ENCODE assay signal across 8 cellular contexts in genomic region chr1:201153474-201154388, GRCh38. TPM values are rescaled to one million over a fixed set of nuclear protein-coding genes. Genes with fewer than 3 reads are reported as not detected.
DNase-seq lines count a peak whose midpoint lies in the region; ATAC-seq and TF ChIP-seq lines count a peak whose summit lies in the region.

No MANE protein-coding gene starts in this region.

- H3K4me3 ChIP-seq in AG04450 (ENCODE audit: low read depth, low read length) (peak overlapping the region; percentile 78), adrenal gland (peak overlapping the region; percentile 14 to 71 (median 69)), suprapubic skin (peak overlapping the region; percentile 80)

- peaks cover 14% of the 10 kb centered on the region for H3K27me3 ChIP-seq in AG04450 (ENCODE audit: control insufficient read depth, insufficient read depth, low read length)
- H3K27me3 ChIP-seq in adrenal gland = no peaks in the 10 kb centered on the region
- no peaks in the 10 kb centered on the region for H3K27me3 ChIP-seq in suprapubic skin

- no peaks in the 10 kb centered on the region for H3K9me3 ChIP-seq in AG04450 (ENCODE audit: control insufficient read depth, insufficient read depth, low read length)
- no peaks in the 10 kb centered on the region for H3K9me3 ChIP-seq in adrenal gland (replicated peaks in 1 of 3)
- H3K9me3 ChIP-seq in suprapubic skin = no peaks in the 10 kb centered on the region

- ATAC-seq in GM18498 (IDR thresholded peaks at IDR 0.05; ENCODE audit: unreplicated experiment) (peak; percentile 78), HG02678 (IDR thresholded peaks at IDR 0.05; ENCODE audit: unreplicated experiment) (peak; percentile 62), left lobe of liver (peak; percentile 81)

- WGBS in adrenal gland, 4 donors = 2 to 7% (median 3%) methylated on average over 11 to 37 of the region's 37 CpGs
- WGBS in suprapubic skin = 13% methylated on average over 8 of the region's 37 CpGs

- CTCF ChIA-PET in AG04450 (lab: Charles Lee) = interaction anchor here (1.1 to 1.9 kb wide), 2 partner anchors 31 to 34 kb away, joined by 3 to 6 read pairs; no protein-coding TSS in a partner anchor

- peak overlapping the region; percentile 11 for H3K27ac ChIP-seq in AG04450 (ENCODE audit: low read depth, low read length)
- H3K27ac ChIP-seq in adrenal gland = peak overlapping the region in 3 of 5 donors; percentile 49 to 75 (median 73)
- peak overlapping the region; percentile 52 for H3K27ac ChIP-seq in suprapubic skin

- TF ChIP-seq POLR2A in adrenal gland (IDR thresholded peaks at IDR 0.05) (no peak), suprapubic skin (IDR thresholded peaks at IDR 0.05) (no peak)

- no peak for TF ChIP-seq EP300 in suprapubic skin (IDR thresholded peaks at IDR 0.05)

- H3K4me1 ChIP-seq in adrenal gland (replicated peaks in 1 of 2) (peaks cover 7 to 20% of the 10 kb centered on the region in 2 donors), suprapubic skin (peaks cover 22% of the 10 kb centered on the region)

- intact Hi-C loops in adrenal gland (cut with DNase I) = no loop called here

- no peak for DNase-seq in AG04450 (ENCODE audit: low read depth, low spot score)
- DNase-seq in NCI-H1105 (lab: John Stamatoyannopoulos, UW) = peak; percentile 69
- no peak for DNase-seq in adrenal gland
- no peak for DNase-seq in left lobe of liver (ENCODE audit: low spot score)
- DNase-seq in suprapubic skin (ENCODE audit: low spot score in 2 of 2) = no peak
- no peak for DNase-seq in ureter (ENCODE audit: low spot score)

- POLR2A ChIA-PET in AG04450 (lab: Yijun Ruan, JAX) = interaction anchor here (0.9 to 1.0 kb wide), 2 partner anchors 13 to 16 kb away, joined by 3 to 4 read pairs; no protein-coding TSS in a partner anchor

- H3K36me3 ChIP-seq in adrenal gland (replicated peaks in 1 of 2) (peaks cover 0 to 19% of the 10 kb centered on the region in 2 donors), suprapubic skin (peaks cover 6% of the 10 kb centered on the region)

- TF ChIP-seq CTCF in AG04450 (IDR thresholded peaks at IDR 0.05; ENCODE audit: low read depth, low read length) (no peak), adrenal gland (IDR thresholded peaks at IDR 0.05) (no peak), suprapubic skin (IDR thresholded peaks at IDR 0.05) (no peak)

RNA-seq across cellular contexts. Expression of gene TMEM9, which starts 0.5 kb away (rescaled TPM):
- polyA plus RNA-seq in AG04450 (2011; rRNA removed) (81.7 and 103 TPM in 2 replicates), adrenal gland (100 to 1,000 TPM in 2 of 3 donors, 10 to 100 TPM in 1; 78.5 to 115 (median 100) TPM)
- 54.5 and 72.0 TPM in 2 replicates for polyA minus RNA-seq in AG04450 (2011; rRNA and poly(A)+ RNA removed)
- total RNA-seq in adrenal gland (100 to 1,000 TPM in 7 of 8 donors, 10 to 100 TPM in 1; 99.0 to 219 (median 133) TPM), left lobe of liver (41.2 TPM), suprapubic skin (10 to 100 TPM; 38.1 to 50.8 (median 40.7) TPM), ureter (55.3 TPM)

RNA-seq across cellular contexts. Expression of gene ASCL5, which starts 26.7 kb away (rescaled TPM):
- polyA plus RNA-seq in AG04450 (2011; rRNA removed) = not detected in 2 replicates
- polyA minus RNA-seq in AG04450 (2011; rRNA and poly(A)+ RNA removed) = not detected in 2 replicates
- not detected for total RNA-seq in adrenal gland
- under 1 TPM in 1 of 3 donors, not detected in 2; 0.10 TPM for polyA plus RNA-seq in adrenal gland
- not detected for total RNA-seq in left lobe of liver
- total RNA-seq in suprapubic skin = not detected
- total RNA-seq in ureter = not detected

RNA-seq across cellular contexts. Expression of gene IGFN1, which starts 36.9 kb away (rescaled TPM):
- polyA plus RNA-seq in AG04450 (2011; rRNA removed) = 0.01 TPM in 1 of 2 replicates, not detected in the other
- polyA minus RNA-seq in AG04450 (2011; rRNA and poly(A)+ RNA removed) = 0.05 TPM in 1 of 2 replicates, not detected in the other
- 1 to 10 TPM in 2 of 8 donors, under 1 TPM in 3, not detected in 3; 0.23 to 1.3 (median 0.26) TPM for total RNA-seq in adrenal gland
- polyA plus RNA-seq in adrenal gland = 1 to 10 TPM in 2 of 3 donors, under 1 TPM in 1; 0.09 to 3.0 (median 2.6) TPM
- total RNA-seq in left lobe of liver = not detected
- under 1 TPM in 2 of 4 donors, not detected in 2; 0.13 to 0.57 TPM for total RNA-seq in suprapubic skin
- total RNA-seq in ureter = 0.16 TPM

RNA-seq across cellular contexts. Expression of gene CACNA1S, which starts 41.5 kb away (rescaled TPM):
- polyA plus RNA-seq in AG04450 (2011; rRNA removed) (not detected in 2 replicates), adrenal gland (not detected)
- polyA minus RNA-seq in AG04450 (2011; rRNA and poly(A)+ RNA removed) = not detected in 2 replicates
- total RNA-seq in adrenal gland (under 1 TPM in 1 of 8 donors, not detected in 7; 0.07 TPM), left lobe of liver (not detected), suprapubic skin (not detected), ureter (not detected)

Comparison
In these comparisons a context has a peak if more than half of its experiments do, and no peak if none do; other contexts are left out.
1. H3K27ac ChIP-seq: peak in every context shown above with its lines; median percentile 73 in adrenal gland; 52 in suprapubic skin; 11 in AG04450.